ENCODE assay signal across 1 cellular context in the genomic region with DNA sequence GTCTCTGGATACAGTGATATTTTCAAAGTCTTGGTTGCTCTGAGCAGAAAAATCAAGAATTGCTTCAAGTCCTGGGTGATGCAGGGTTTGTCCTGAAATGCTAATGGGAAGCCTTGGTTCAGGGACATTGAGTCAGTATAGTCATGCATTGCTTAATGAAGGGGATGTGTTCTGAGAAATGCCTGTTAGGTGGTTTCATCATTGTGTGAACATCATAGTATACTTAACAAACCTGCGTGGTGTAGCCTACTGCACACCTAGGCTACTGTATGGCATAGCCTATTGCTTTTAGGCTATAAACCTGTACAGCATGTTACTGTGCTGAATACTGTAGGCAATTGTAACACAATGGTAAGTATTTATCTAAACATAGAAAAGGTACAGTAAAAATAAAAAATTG.
TF ChIP-seq lines count a peak whose summit lies in the region.

No MANE protein-coding gene starts in this region.

TF ChIP-seq in GM23338, 12 proteins besides CTCF, POLR2A, EP300 and RAD21 (continued from another document):
- TF ChIP-seq, protein P1, sequence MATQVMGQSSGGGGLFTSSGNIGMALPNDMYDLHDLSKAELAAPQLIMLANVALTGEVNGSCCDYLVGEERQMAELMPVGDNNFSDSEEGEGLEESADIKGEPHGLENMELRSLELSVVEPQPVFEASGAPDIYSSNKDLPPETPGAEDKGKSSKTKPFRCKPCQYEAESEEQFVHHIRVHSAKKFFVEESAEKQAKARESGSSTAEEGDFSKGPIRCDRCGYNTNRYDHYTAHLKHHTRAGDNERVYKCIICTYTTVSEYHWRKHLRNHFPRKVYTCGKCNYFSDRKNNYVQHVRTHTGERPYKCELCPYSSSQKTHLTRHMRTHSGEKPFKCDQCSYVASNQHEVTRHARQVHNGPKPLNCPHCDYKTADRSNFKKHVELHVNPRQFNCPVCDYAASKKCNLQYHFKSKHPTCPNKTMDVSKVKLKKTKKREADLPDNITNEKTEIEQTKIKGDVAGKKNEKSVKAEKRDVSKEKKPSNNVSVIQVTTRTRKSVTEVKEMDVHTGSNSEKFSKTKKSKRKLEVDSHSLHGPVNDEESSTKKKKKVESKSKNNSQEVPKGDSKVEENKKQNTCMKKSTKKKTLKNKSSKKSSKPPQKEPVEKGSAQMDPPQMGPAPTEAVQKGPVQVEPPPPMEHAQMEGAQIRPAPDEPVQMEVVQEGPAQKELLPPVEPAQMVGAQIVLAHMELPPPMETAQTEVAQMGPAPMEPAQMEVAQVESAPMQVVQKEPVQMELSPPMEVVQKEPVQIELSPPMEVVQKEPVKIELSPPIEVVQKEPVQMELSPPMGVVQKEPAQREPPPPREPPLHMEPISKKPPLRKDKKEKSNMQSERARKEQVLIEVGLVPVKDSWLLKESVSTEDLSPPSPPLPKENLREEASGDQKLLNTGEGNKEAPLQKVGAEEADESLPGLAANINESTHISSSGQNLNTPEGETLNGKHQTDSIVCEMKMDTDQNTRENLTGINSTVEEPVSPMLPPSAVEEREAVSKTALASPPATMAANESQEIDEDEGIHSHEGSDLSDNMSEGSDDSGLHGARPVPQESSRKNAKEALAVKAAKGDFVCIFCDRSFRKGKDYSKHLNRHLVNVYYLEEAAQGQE (IDR thresholded peaks at IDR 0.05; ENCODE audit: unreplicated experiment), result no peak
- no peak for TF ChIP-seq NANOG (IDR thresholded peaks at IDR 0.05; ENCODE audit: borderline replicate concordance)
- no peak for TF ChIP-seq STAT1 (IDR thresholded peaks at IDR 0.05; ENCODE audit: unreplicated experiment)
- TF ChIP-seq ZNF331 (CRISPR knock-in tag; IDR thresholded peaks at IDR 0.05; ENCODE audit: low read depth), result no peak
